In genomic region chr7:22853674-22854157, GRCh38 we compare ENCODE assay signal across 8 cellular contexts. TPM values are rescaled to one million over a fixed set of nuclear protein-coding genes. Genes with fewer than 3 reads are reported as not detected.
A peak's percentile ranks its signal among the peaks of the same experiment; 100 is the strongest.
DNase-seq lines count a peak whose midpoint lies in the region; ATAC-seq and TF ChIP-seq lines count a peak whose summit lies in the region.

No MANE protein-coding gene starts in this region.

- WGBS in IMR-90 (ENCODE audit: extremely low coverage in 2 of 2, insufficient read length in 1 of 2), 2 experiments = no CpG with 5 or more reads among the region's 28 CpGs

- peaks cover 6% of the 10 kb centered on the region; the same call in 1 of the 2 replicates for H4K20me1 ChIP-seq in IMR-90 (ENCODE audit: insufficient read depth, low read length)

- POLR2A ChIA-PET in IMR-90 (lab: Charles Lee; ENCODE audit: unreplicated experiment) = no interaction called here

- H2BK5ac ChIP-seq in IMR-90 (ENCODE audit: low read depth, low read length, poor library complexity, severe bottlenecking) = no peak overlapping the region

- intact Hi-C loops in IMR-90 (cut with micrococcal nuclease) = loop anchor here (1.0 to 2.0 kb wide), 5 partner anchors 31 to 293 kb away; partner anchors contain the start of gene TOMM7

- H3K4me1 ChIP-seq in IMR-90 (ENCODE audit: control insufficient read depth, insufficient read depth, low read length) = peaks cover 7% of the 10 kb centered on the region
- H3K4me1 ChIP-seq in right atrium auricular region = peaks cover 0 to 25% of the 10 kb centered on the region in 2 donors

- TF ChIP-seq POLR2A in IMR-90 (IDR thresholded peaks at IDR 0.05; ENCODE audit: low read depth, low read length) = no peak

- H2AK5ac ChIP-seq in IMR-90 (ENCODE audit: low read depth, low read length) = peak overlapping the region; percentile 85; the same call in 1 of the 2 replicates

- H2AFZ ChIP-seq in IMR-90 (replicated peaks; ENCODE audit: low read length, poor library complexity) = peak overlapping the region; percentile 93

- H3K4me3 Mint-ChIP-seq in activated T-cell treated with anti-CD3 and anti-CD28 coated beads, Interleukin-2, amount 50 U/mL, for 4 hours = peak overlapping the region; percentile 85

- H3K18ac ChIP-seq in IMR-90 (ENCODE audit: low read depth, low read length) = peak overlapping the region; percentile 62

- H4K8ac ChIP-seq in IMR-90 (ENCODE audit: low read depth in 2 of 2, low read length in 2 of 2) = peak overlapping the region; percentile 92 to 96

- peak overlapping the region; percentile 85 for H4K91ac ChIP-seq in IMR-90 (ENCODE audit: insufficient read depth, low read depth, low read length)

- no TSS peak for BruUV-seq in IMR-90 (replicated peaks; lab: Mats Ljungman, UMichigan)

- TF ChIP-seq CTCF in GM12873 (IDR thresholded peaks at IDR 0.05; ENCODE audit: insufficient read depth, low read depth, low read length, missing control alignments) (peak; percentile 64), IMR-90 (conservative IDR thresholded peaks at IDR 0.05; ENCODE audit: low read depth, low read length) (peak; percentile 54), right atrium auricular region (IDR thresholded peaks at IDR 0.05) (peak; percentile 98 to 99), WERI-Rb-1 (IDR thresholded peaks at IDR 0.05; ENCODE audit: low read depth, low read length) (no peak)

- H3K9me1 ChIP-seq in IMR-90 (ENCODE audit: insufficient read depth, low read length) = peaks cover 6% of the 10 kb centered on the region; the same call in 1 of the 2 replicates

- peaks cover 3 to 16% of the 10 kb centered on the region in 2 experiments; a peak in 3 of 4 replicates for H3K79me1 ChIP-seq in IMR-90 (ENCODE audit: low read depth in 1 of 2, low read length in 2 of 2)

- peak overlapping the region; percentile 90 for H4K5ac ChIP-seq in IMR-90 (ENCODE audit: low read depth, low read length)

- H3K9ac ChIP-seq in IMR-90 (ENCODE audit: low read depth, low read length) = peak overlapping the region; percentile 63

- H3K27me3 Mint-ChIP-seq in activated T-cell treated with anti-CD3 and anti-CD28 coated beads, Interleukin-2, amount 50 U/mL, for 4 hours (ENCODE audit: low read depth) = peaks cover 2% of the 10 kb centered on the region

- H2BK20ac ChIP-seq in IMR-90 (ENCODE audit: low read depth, low read length) = peak overlapping the region; percentile 64

- peak overlapping the region; percentile 99 for H2BK15ac ChIP-seq in IMR-90 (ENCODE audit: low read depth, low read length)

- in situ Hi-C loops in IMR-90 (cut with MboI; ENCODE audit: low sequenced_read_pairs) = no loop called here

- peak overlapping the region; percentile 38; the same call in 1 of the 2 replicates for H3K14ac ChIP-seq in IMR-90 (replicated peaks; ENCODE audit: low read depth, low read length)

- H3K27me3 ChIP-seq in IMR-90 (ENCODE audit: control insufficient read depth, insufficient read depth, low read length) (no peaks in the 10 kb centered on the region), right atrium auricular region (no peaks in the 10 kb centered on the region), WERI-Rb-1 (ENCODE audit: insufficient read depth, low read depth, severe bottlenecking) (no peaks in the 10 kb centered on the region)

- H2BK120ac ChIP-seq in IMR-90 (ENCODE audit: low read depth, low read length) = peak overlapping the region; percentile 85

- ATAC-seq in GM21515 (IDR thresholded peaks at IDR 0.05; ENCODE audit: unreplicated experiment) (peak; percentile 28), IMR-90 (ENCODE audit: low read depth) (no peak; the same call in 1 of the 2 replicates)
- ATAC-seq in activated T-cell treated with anti-CD3 and anti-CD28 coated beads, Interleukin-2, amount 50 U/mL, for 4 hours = peak; percentile 63 to 65

- H3K36me3 ChIP-seq in IMR-90 (ENCODE audit: control insufficient read depth, insufficient read depth, low read length) = no peaks in the 10 kb centered on the region; the same call in 1 of the 2 replicates
- H3K36me3 ChIP-seq in right atrium auricular region = peaks cover 22% of the 10 kb centered on the region
- no peaks in the 10 kb centered on the region for H3K36me3 ChIP-seq in WERI-Rb-1

- peak overlapping the region; percentile 75 for H3K4ac ChIP-seq in IMR-90 (ENCODE audit: low read depth, low read length)

- H3K4me2 ChIP-seq in IMR-90 (ENCODE audit: low read depth, low read length) = peak overlapping the region; percentile 60

- DNase-seq in IMR-90 (no peak), right atrium auricular region (ENCODE audit: low spot score) (peak; percentile 63), WERI-Rb-1 (no peak), dedifferentiated amniotic fluid mesenchymal stem cell (ENCODE audit: extremely low spot score) (no peak)
- DNase-seq in activated T-cell treated with anti-CD3 and anti-CD28 coated beads, Interleukin-2, amount 50 U/mL, for 4 hours = peak; percentile 51
- peak in 2 of 3 donors; percentile 22 to 53 for DNase-seq in stimulated activated CD4-positive, alpha-beta T cell treated with anti-CD3 and anti-CD28 coated beads, TNF-alpha, amount 100 ng/mL, for 48 hours (ENCODE audit: low read depth in 3 of 3)

- H3K4me3 ChIP-seq in IMR-90 (ENCODE audit: insufficient read depth, low read depth, low read length) (peak overlapping the region; percentile 38), right atrium auricular region (peak overlapping the region; percentile 61 to 69), WERI-Rb-1 (ENCODE audit: low read depth, low read length) (no peak overlapping the region)

- H3K4me1 Mint-ChIP-seq in activated T-cell treated with anti-CD3 and anti-CD28 coated beads, Interleukin-2, amount 50 U/mL, for 4 hours (ENCODE audit: low read depth) = peaks cover 26% of the 10 kb centered on the region

- dilution Hi-C loops in IMR-90 (cut with HindIII; ENCODE audit: low sequenced_read_pairs, unreplicated experiment) = no loop called here

- no peaks in the 10 kb centered on the region for H3K9me3 Mint-ChIP-seq in activated T-cell treated with anti-CD3 and anti-CD28 coated beads, Interleukin-2, amount 50 U/mL, for 4 hours

- TF ChIP-seq RAD21 in IMR-90 (IDR thresholded peaks at IDR 0.05; ENCODE audit: low read length) = peak; percentile 44; the same call in 1 of the 2 replicates

- H3K56ac ChIP-seq in IMR-90 (ENCODE audit: extremely low read depth, insufficient read depth, low read length) = peak overlapping the region; percentile 14

- CTCF ChIA-PET in IMR-90 (lab: Yijun Ruan, JAX) = no interaction called here

- peaks cover 19% of the 10 kb centered on the region for H3K36me3 Mint-ChIP-seq in activated T-cell treated with anti-CD3 and anti-CD28 coated beads, Interleukin-2, amount 50 U/mL, for 4 hours (ENCODE audit: insufficient read depth)

- H2AK9ac ChIP-seq in IMR-90 (replicated peaks; ENCODE audit: low read depth, low read length, poor library complexity) = peak overlapping the region; percentile 70

- H3K23ac ChIP-seq in IMR-90 (ENCODE audit: low read depth, low read length) = peak overlapping the region; percentile 72

- H3K27ac ChIP-seq in IMR-90 (ENCODE audit: insufficient read depth, low read length) (peak overlapping the region; percentile 62), right atrium auricular region (peak overlapping the region; percentile 94 to 96), WERI-Rb-1 (no peak overlapping the region)

- no peaks in the 10 kb centered on the region for H3K9me3 ChIP-seq in IMR-90 (ENCODE audit: control insufficient read depth, insufficient read depth, low read length)
- no peaks in the 10 kb centered on the region for H3K9me3 ChIP-seq in right atrium auricular region
- H3K9me3 ChIP-seq in WERI-Rb-1 (ENCODE audit: severe bottlenecking) = peaks cover 2% of the 10 kb centered on the region

TF ChIP-seq in IMR-90, 13 proteins besides CTCF, POLR2A, EP300 and RAD21:
- TF ChIP-seq RFX5 (IDR thresholded peaks at IDR 0.05; ENCODE audit: low read depth, low read length) (no peak), RCOR1 (IDR thresholded peaks at IDR 0.05; ENCODE audit: insufficient replicate concordance, low read length) (no peak), SMC3 (IDR thresholded peaks at IDR 0.05; ENCODE audit: low read depth, low read length) (0 out of 2 replicates have a peak, but pooled peaks have one; percentile 16), NFE2L2 (IDR thresholded peaks at IDR 0.05; ENCODE audit: low read depth, low read length) (no peak)
TF ChIP-seq in IMR-90: peak in this region for 1.

RNA-seq across cellular contexts. Expression of gene TOMM7, which starts 31.1 kb away (rescaled TPM):
- total RNA-seq in IMR-90 (2012; rRNA removed) (67.2 and 125 TPM in 2 replicates), right atrium auricular region (100 to 1,000 TPM; 101 to 188 TPM)
- 318 and 727 TPM in 2 replicates for polyA plus RNA-seq in IMR-90 (2012; rRNA removed)
- 103 and 199 TPM in 2 replicates for polyA plus RNA-seq in IMR-90 (2012; cell fraction: cytosol; rRNA removed)
- 17.0 and 112 TPM in 2 replicates for polyA plus RNA-seq in IMR-90 (2012; cell fraction: nucleus; rRNA removed; ENCODE audit: low replicate concordance)
- total RNA-seq in activated T-cell treated with anti-CD3 and anti-CD28 coated beads, Interleukin-2, amount 50 U/mL, for 4 hours = 100 to 1,000 TPM; 225 to 255 (median 244) TPM

Comparison
In these comparisons a context has a peak if more than half of its experiments do, and no peak if none do; other contexts are left out.
1. DNase-seq: peak in activated T-cell treated with anti-CD3 and anti-CD28 coated beads, Interleukin-2, amount 50 U/mL, for 4 hours (single experiment), right atrium auricular region (single experiment) and stimulated activated CD4-positive, alpha-beta T cell treated with anti-CD3 and anti-CD28 coated beads, TNF-alpha, amount 100 ng/mL, for 48 hours (2 of 3); none in IMR-90 (single experiment), WERI-Rb-1 (single experiment) and dedifferentiated amniotic fluid mesenchymal stem cell (single experiment).